In genomic region chr4:16206301-16206700, GRCh38 we compare ENCODE assay signal across 15 cellular contexts. TPM values are rescaled to one million over a fixed set of nuclear protein-coding genes. Genes with fewer than 3 reads are reported as not detected.
A peak's percentile ranks its signal among the peaks of the same experiment; 100 is the strongest.
DNase-seq lines count a peak whose midpoint lies in the region; ATAC-seq and TF ChIP-seq lines count a peak whose summit lies in the region.
"Had no signal": no experiment of that assay in that cellular context is flagged by ENCODE, and none has a peak within 500 bp of the region (broad histone marks: within the 10 kb centered on the region; RNA-seq: fewer than 3 reads in every experiment).

No MANE protein-coding gene starts in this region.

- peaks cover 17% of the 10 kb centered on the region for H3K4me1 ChIP-seq in HUES48 (ENCODE audit: control insufficient read depth, insufficient read depth, low read length)
- peaks cover 37% of the 10 kb centered on the region for H3K4me1 ChIP-seq in psoas muscle
- H3K4me1 ChIP-seq: breast epithelium, Caco-2, colonic mucosa, SJCRH30 had no signal

- peaks cover 4% of the 10 kb centered on the region; the same call in 1 of the 2 replicates for H3K36me3 ChIP-seq in HUES48 (ENCODE audit: control insufficient read depth, insufficient read depth, low read length)
- peaks cover 5 to 30% of the 10 kb centered on the region in 2 donors for H3K36me3 ChIP-seq in psoas muscle (ENCODE audit: insufficient read depth in 1 of 2, low read depth in 1 of 2)
- H3K36me3 ChIP-seq: breast epithelium, colonic mucosa had no signal

- ATAC-seq in CD4-positive, alpha-beta T cell (ENCODE audit: poor library complexity) = no peak
- ATAC-seq in psoas muscle = peak; percentile 25 to 38 (median 32)
- no peak for ATAC-seq in GM21423 (IDR thresholded peaks at IDR 0.05; ENCODE audit: unreplicated experiment)
- ATAC-seq in activated CD8-positive, alpha-beta T cell treated with anti-CD3 and anti-CD28 coated beads, Interleukin-2, amount 10 ng/mL, durations not matched to agents 7 days and 5 days = no peak

- no peaks in the 10 kb centered on the region for H3K9me3 ChIP-seq in CD4-positive, alpha-beta T cell (ENCODE audit: control insufficient read depth, low read length)
- no peaks in the 10 kb centered on the region for H3K9me3 ChIP-seq in HUES48 (ENCODE audit: control insufficient read depth, insufficient read depth, low read length)
- H3K9me3 ChIP-seq in psoas muscle = no peaks in the 10 kb centered on the region
- H3K9me3 ChIP-seq: breast epithelium, Caco-2, colonic mucosa, SJCRH30 had no signal

- POLR2A ChIA-PET in CD4-positive, alpha-beta T cell (lab: Charles Lee) = interaction anchor here (1.7 kb wide), 1 partner anchor 19 kb away, joined by 5 read pairs; no protein-coding TSS in a partner anchor
- POLR2A ChIA-PET in activated CD8-positive, alpha-beta T cell treated with anti-CD3 and anti-CD28 coated beads, Interleukin-2, amount 10 ng/mL, durations not matched to agents 7 days and 5 days (lab: Charles Lee) = interaction anchor here (0.6 to 1.0 kb wide), 2 partner anchors 19 to 263 kb away, joined by 3 to 4 read pairs; no protein-coding TSS in a partner anchor

- H3K9ac ChIP-seq in HUES48 (ENCODE audit: low read depth, low read length) = no peak overlapping the region
- H3K9ac ChIP-seq: parathyroid adenoma had no signal

- H3K27ac Mint-ChIP-seq in CD4-positive, alpha-beta T cell = peak overlapping the region; percentile 15
- H3K27ac Mint-ChIP-seq in glutamatergic neuron (ENCODE audit: unreplicated experiment) = peak overlapping the region; percentile 34
- H3K27ac Mint-ChIP-seq in activated CD8-positive, alpha-beta T cell treated with anti-CD3 and anti-CD28 coated beads, Interleukin-2, amount 10 ng/mL, durations not matched to agents 7 days and 5 days = no peak overlapping the region
- H3K27ac Mint-ChIP-seq: activated CD4-positive, alpha-beta T cell treated with anti-CD3 and anti-CD28 coated beads, Interleukin-2, amount 10 ng/mL, durations not matched to agents 24 days and 14 days had no signal

- intact Hi-C loops in CD4-positive, alpha-beta T cell (cut with DNase I, micrococcal nuclease) = loop anchor here (5.0 to 10.0 kb wide), 3 partner anchors 36 to 182 kb away; no protein-coding TSS in a partner anchor
- intact Hi-C loops in psoas muscle (cut with DNase I) = no loop called here

- no peak overlapping the region for H3K4me3 Mint-ChIP-seq in CD4-positive, alpha-beta T cell
- no peak overlapping the region for H3K4me3 Mint-ChIP-seq in glutamatergic neuron (ENCODE audit: unreplicated experiment)
- no peak overlapping the region for H3K4me3 Mint-ChIP-seq in activated CD8-positive, alpha-beta T cell treated with anti-CD3 and anti-CD28 coated beads, Interleukin-2, amount 10 ng/mL, durations not matched to agents 7 days and 5 days
- H3K4me3 Mint-ChIP-seq: activated CD4-positive, alpha-beta T cell treated with anti-CD3 and anti-CD28 coated beads, Interleukin-2, amount 10 ng/mL, durations not matched to agents 24 days and 14 days; activated CD8-positive, alpha-beta memory T cell treated with anti-CD3 and anti-CD28 coated beads, Interleukin-2, amount 10 ng/mL, durations not matched to agents 7 days and 5 days had no signal

- peaks cover 55% of the 10 kb centered on the region for H3K36me3 Mint-ChIP-seq in CD4-positive, alpha-beta T cell (ENCODE audit: low read depth)
- H3K36me3 Mint-ChIP-seq in glutamatergic neuron (ENCODE audit: unreplicated experiment) = no peaks in the 10 kb centered on the region
- H3K36me3 Mint-ChIP-seq in activated CD8-positive, alpha-beta T cell treated with anti-CD3 and anti-CD28 coated beads, Interleukin-2, amount 10 ng/mL, durations not matched to agents 7 days and 5 days (ENCODE audit: low read depth) = peaks cover 15% of the 10 kb centered on the region

- no peaks in the 10 kb centered on the region for H3K27me3 ChIP-seq in CD4-positive, alpha-beta T cell (ENCODE audit: control insufficient read depth, insufficient read depth, low read length)
- H3K27me3 ChIP-seq in HUES48 (ENCODE audit: control insufficient read depth, insufficient read depth, low read length) = no peaks in the 10 kb centered on the region
- H3K27me3 ChIP-seq in psoas muscle (ENCODE audit: insufficient read depth in 3 of 3, low read length in 2 of 3) = no peaks in the 10 kb centered on the region
- H3K27me3 ChIP-seq: breast epithelium, colonic mucosa, SJCRH30 had no signal

- 48 to 78% (median 70%) methylated on average over 5 of the region's 5 CpGs for WGBS in psoas muscle, 3 donors

- DNase-seq in CD4-positive, alpha-beta T cell = no peak
- DNase-seq in glutamatergic neuron (no peak), psoas muscle (no peak), AG08396 (ENCODE audit: low spot score) (no peak)
- DNase-seq in activated CD8-positive, alpha-beta T cell treated with anti-CD3 and anti-CD28 coated beads, Interleukin-2, amount 10 ng/mL, durations not matched to agents 7 days and 5 days = no peak
- DNase-seq: activated CD4-positive, alpha-beta T cell treated with anti-CD3 and anti-CD28 coated beads, Interleukin-2, amount 10 ng/mL, durations not matched to agents 24 days and 14 days; colonic mucosa; GOT3 had no signal

- peaks cover 69% of the 10 kb centered on the region for H3K4me1 Mint-ChIP-seq in CD4-positive, alpha-beta T cell (ENCODE audit: low read depth)
- H3K4me1 Mint-ChIP-seq in glutamatergic neuron (ENCODE audit: low read depth, unreplicated experiment) = peaks cover 21% of the 10 kb centered on the region
- peaks cover 26% of the 10 kb centered on the region for H3K4me1 Mint-ChIP-seq in activated CD8-positive, alpha-beta T cell treated with anti-CD3 and anti-CD28 coated beads, Interleukin-2, amount 10 ng/mL, durations not matched to agents 7 days and 5 days (ENCODE audit: low read depth)

- TF ChIP-seq CTCF in CD4-positive, alpha-beta T cell (IDR thresholded peaks at IDR 0.05) = no peak
- no peak for TF ChIP-seq CTCF in glutamatergic neuron (IDR thresholded peaks at IDR 0.05; ENCODE audit: partially characterized antibody, unreplicated experiment)
- TF ChIP-seq CTCF in psoas muscle (IDR thresholded peaks at IDR 0.05) = no peak

- H3K9me3 Mint-ChIP-seq in CD4-positive, alpha-beta T cell = no peaks in the 10 kb centered on the region
- H3K9me3 Mint-ChIP-seq in glutamatergic neuron (ENCODE audit: unreplicated experiment) = no peaks in the 10 kb centered on the region
- no peaks in the 10 kb centered on the region for H3K9me3 Mint-ChIP-seq in activated CD8-positive, alpha-beta T cell treated with anti-CD3 and anti-CD28 coated beads, Interleukin-2, amount 10 ng/mL, durations not matched to agents 7 days and 5 days (ENCODE audit: insufficient read depth)
- H3K9me3 Mint-ChIP-seq: activated CD4-positive, alpha-beta T cell treated with anti-CD3 and anti-CD28 coated beads, Interleukin-2, amount 10 ng/mL, durations not matched to agents 24 days and 14 days had no signal

- CTCF ChIA-PET in CD4-positive, alpha-beta T cell (lab: Charles Lee) = interaction anchor here (0.6 to 1.8 kb wide), 10 partner anchors 8 to 52 kb away, joined by 3 to 11 read pairs (median 6); no protein-coding TSS in a partner anchor
- CTCF ChIA-PET in activated CD8-positive, alpha-beta T cell treated with anti-CD3 and anti-CD28 coated beads, Interleukin-2, amount 10 ng/mL, durations not matched to agents 7 days and 5 days (lab: Charles Lee) = interaction anchor here (0.6 to 5.6 kb wide), 29 partner anchors 8 to 250 kb away, joined by 3 to 57 read pairs (median 4); no protein-coding TSS in a partner anchor

- H3K27ac ChIP-seq in CD4-positive, alpha-beta T cell (ENCODE audit: low read depth, low read length) = no peak overlapping the region
- H3K27ac ChIP-seq in HUES48 (ENCODE audit: low read depth, low read length) = peak overlapping the region; percentile 5
- H3K27ac ChIP-seq in psoas muscle = no peak overlapping the region
- H3K27ac ChIP-seq: breast epithelium, colonic mucosa, parathyroid adenoma, SJCRH30 had no signal

- no peaks in the 10 kb centered on the region for H3K27me3 Mint-ChIP-seq in CD4-positive, alpha-beta T cell
- H3K27me3 Mint-ChIP-seq in glutamatergic neuron (ENCODE audit: unreplicated experiment) = no peaks in the 10 kb centered on the region
- no peaks in the 10 kb centered on the region for H3K27me3 Mint-ChIP-seq in activated CD8-positive, alpha-beta T cell treated with anti-CD3 and anti-CD28 coated beads, Interleukin-2, amount 10 ng/mL, durations not matched to agents 7 days and 5 days (ENCODE audit: low read depth)
- H3K27me3 Mint-ChIP-seq: activated CD4-positive, alpha-beta T cell treated with anti-CD3 and anti-CD28 coated beads, Interleukin-2, amount 10 ng/mL, durations not matched to agents 24 days and 14 days; activated CD8-positive, alpha-beta memory T cell treated with anti-CD3 and anti-CD28 coated beads, Interleukin-2, amount 10 ng/mL, durations not matched to agents 7 days and 5 days had no signal

- H3K4me3 ChIP-seq in HUES48 (ENCODE audit: low read depth, low read length) (no peak overlapping the region), psoas muscle (no peak overlapping the region)
- H3K4me3 ChIP-seq: breast epithelium, colonic mucosa, SJCRH30 had no signal

RNA-seq across cellular contexts. Expression of gene TAPT1, which starts 20.0 kb away (rescaled TPM):
- total RNA-seq in CD4-positive, alpha-beta T cell = 10 to 100 TPM; 70.6 to 77.1 TPM
- 28.9 TPM for total RNA-seq in glutamatergic neuron (ENCODE audit: unreplicated experiment)
- total RNA-seq in psoas muscle = 10 to 100 TPM; 43.6 to 70.5 (median 53.2) TPM
- polyA plus RNA-seq in psoas muscle = 100 to 1,000 TPM in 1 of 3 donors, 10 to 100 TPM in 2; 14.2 to 101 (median 27.4) TPM
- total RNA-seq in activated CD8-positive, alpha-beta T cell treated with anti-CD3 and anti-CD28 coated beads, Interleukin-2, amount 10 ng/mL, durations not matched to agents 7 days and 5 days = 10 to 100 TPM; 31.9 to 34.3 TPM

Comparison
In these comparisons a context has a peak if more than half of its experiments do, and no peak if none do; other contexts are left out.
1. ATAC-seq: peak in psoas muscle (4 of 4); none in CD4-positive, alpha-beta T cell (single experiment), GM21423 (single experiment) and activated CD8-positive, alpha-beta T cell treated with anti-CD3 and anti-CD28 coated beads, Interleukin-2, amount 10 ng/mL, durations not matched to agents 7 days and 5 days (single experiment).
2. intact Hi-C loops: an anchor here in CD4-positive, alpha-beta T cell (5.0 to 10.0 kb wide); none called in psoas muscle.